15 cellular contexts compared by ENCODE assay signal in the genomic region with DNA sequence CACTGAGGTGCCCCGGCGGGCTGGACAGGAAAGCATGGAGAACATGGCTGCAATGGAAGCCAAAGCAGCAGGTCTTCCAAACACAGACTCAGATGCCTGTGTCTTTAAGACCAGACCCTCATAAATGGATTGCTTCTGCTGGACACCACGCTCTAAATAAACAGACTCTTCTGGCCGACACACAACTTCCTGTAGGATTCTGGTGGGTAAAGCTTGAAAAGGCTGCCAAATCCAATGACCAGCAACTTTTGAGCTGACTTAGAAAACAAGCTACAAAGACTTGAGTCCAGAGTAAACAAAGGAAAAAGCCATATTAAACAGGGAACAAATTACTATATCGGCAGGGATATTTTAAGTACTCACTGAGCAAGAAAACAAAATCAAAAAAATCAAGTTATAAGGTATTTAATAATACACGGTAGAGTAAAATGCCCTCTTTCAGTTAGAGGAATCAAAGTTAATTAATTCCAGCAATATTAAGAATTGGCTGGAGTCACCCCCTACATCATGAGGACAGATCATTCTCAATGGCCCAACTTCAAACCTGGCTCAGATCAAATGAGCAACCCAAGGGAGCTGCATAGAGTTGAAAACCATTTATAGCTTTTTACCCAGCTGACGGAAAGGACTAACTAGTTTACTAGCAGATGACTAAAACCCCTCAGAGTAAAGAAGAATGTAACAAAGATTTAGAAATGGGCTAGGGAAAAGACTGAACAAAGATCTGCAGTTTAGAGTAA.
DNase-seq lines count a peak whose midpoint lies in the region; ATAC-seq and TF ChIP-seq lines count a peak whose summit lies in the region.
"Had no signal": no experiment of that assay in that cellular context is flagged by ENCODE, and none has a peak within 500 bp of the region (broad histone marks: within the 10 kb centered on the region; RNA-seq: fewer than 3 reads in every experiment).

No MANE protein-coding gene starts in this region.

- TF ChIP-seq CTCF in heart left ventricle (IDR thresholded peaks at IDR 0.05) (no peak), parathyroid adenoma (IDR thresholded peaks at IDR 0.05) (no peak)

- no peaks in the 10 kb centered on the region for H3K36me3 ChIP-seq in heart left ventricle
- H3K36me3 ChIP-seq in parathyroid adenoma (ENCODE audit: control insufficient read depth, insufficient read depth, low read length): no peaks in the 10 kb centered on the region
- H3K36me3 ChIP-seq: WERI-Rb-1 had no signal

- ATAC-seq in Right ventricle myocardium inferior (peak; percentile 29), heart left ventricle (peak; percentile 16 to 49 (median 34)), HG02610 (IDR thresholded peaks at IDR 0.05; ENCODE audit: unreplicated experiment) (no peak)
- ATAC-seq: foreskin keratinocyte had no signal

- no peaks in the 10 kb centered on the region for H3K27me3 ChIP-seq in heart left ventricle
- H3K27me3 ChIP-seq in parathyroid adenoma (ENCODE audit: control insufficient read depth, insufficient read depth, low read length): no peaks in the 10 kb centered on the region

- WGBS in heart left ventricle, 4 donors: 59 to 69% (median 62%) methylated on average over 7 of the region's 7 CpGs

- H3K4me3 ChIP-seq in heart left ventricle (no peak overlapping the region), parathyroid adenoma (ENCODE audit: low read depth, low read length) (no peak overlapping the region)
- H3K4me3 ChIP-seq: skin epidermis had no signal

- no peaks in the 10 kb centered on the region for H3K79me2 ChIP-seq in parathyroid adenoma

- no peak overlapping the region for H3K4me2 ChIP-seq in parathyroid adenoma (ENCODE audit: low read length)

- H2AFZ ChIP-seq in parathyroid adenoma: no peak overlapping the region

- no peak overlapping the region for H3K9ac ChIP-seq in parathyroid adenoma

- peak overlapping the region in 10 of 12 donors; percentile 0 to 65 (median 46) for H3K27ac ChIP-seq in heart left ventricle
- peak overlapping the region; percentile 0 for H3K27ac ChIP-seq in parathyroid adenoma
- H3K27ac ChIP-seq: foreskin keratinocyte, WERI-Rb-1 had no signal

- TF ChIP-seq POLR2A in heart left ventricle (IDR thresholded peaks at IDR 0.05): no peak

- DNase-seq in Right ventricle myocardium inferior (ENCODE audit: missing footprints) (no peak), cardiac septum (ENCODE audit: low spot score) (no peak), heart left ventricle (no peak), KBM-7 (no peak), cortex of kidney (lab: John Stamatoyannopoulos, UW) (no peak), ureter (ENCODE audit: low spot score) (no peak)
- DNase-seq: DMS153; foreskin keratinocyte; midbrain; NCI-H524; stimulated activated CD8-positive, alpha-beta memory T cell treated with anti-CD3 and anti-CD28 coated beads, Interleukin-4, amount 100 ng/mL, for 48 hours; WERI-Rb-1 had no signal

- in situ Hi-C loops in KBM-7 (cut with MboI; ENCODE audit: low pct_unique_long_range_greater_than_20kb, low sequenced_read_pairs): no loop called here

- H3K9me3 ChIP-seq in heart left ventricle (no peaks in the 10 kb centered on the region), parathyroid adenoma (ENCODE audit: control insufficient read depth, low read length) (no peaks in the 10 kb centered on the region)

- H3K4me1 ChIP-seq in heart left ventricle (peaks cover 0 to 62% (median 31%) of the 10 kb centered on the region in 12 donors), parathyroid adenoma (no peaks in the 10 kb centered on the region)

- intact Hi-C loops in Right ventricle myocardium inferior (cut with DNase I) (no loop called here), cardiac septum (cut with DNase I) (no loop called here), heart left ventricle (cut with DNase I) (loop anchor here in 1 of 10 donors (10.0 kb wide), 1 partner anchor 101 kb away; the partner anchor contains the start of gene TGFBR3)
